10 cellular contexts compared by ENCODE assay signal in the genomic region with DNA sequence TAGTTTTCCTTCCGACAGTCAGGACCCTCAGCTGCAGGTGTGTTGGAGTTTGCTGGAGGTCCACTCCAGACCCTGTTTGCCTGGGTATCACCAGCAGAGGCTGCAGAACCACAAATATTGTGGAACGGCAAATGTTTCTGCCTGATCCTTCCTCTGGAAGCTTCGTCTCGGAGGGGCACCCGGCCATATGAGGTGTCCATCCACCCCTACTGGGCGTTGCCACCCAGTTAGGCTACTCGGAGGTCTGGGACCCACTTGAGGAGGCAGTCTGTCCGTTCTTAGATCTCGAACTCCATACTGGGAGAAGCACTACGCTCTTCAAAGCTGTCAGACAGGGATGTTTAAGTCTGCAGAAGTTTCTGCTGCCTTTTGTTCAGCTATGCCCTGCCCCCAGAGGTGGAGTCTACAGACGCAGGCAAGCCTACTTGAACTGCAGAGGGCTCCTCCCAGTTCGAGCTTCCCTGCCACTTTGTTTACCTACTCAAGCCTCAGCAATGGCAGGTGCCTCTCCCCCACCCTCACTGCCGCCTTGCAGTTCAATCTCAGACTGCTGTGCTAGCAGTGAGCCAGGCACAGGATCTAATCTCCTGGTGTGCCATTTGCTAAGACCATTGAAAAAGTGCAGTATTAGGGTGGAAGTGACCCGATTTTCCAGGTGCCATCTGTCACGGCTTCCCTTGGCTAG. TPM values are rescaled to one million over a fixed set of nuclear protein-coding genes. Genes with fewer than 3 reads are reported as not detected.
DNase-seq lines count a peak whose midpoint lies in the region; ATAC-seq and TF ChIP-seq lines count a peak whose summit lies in the region.
"Not testable (repeated sequence)": the region's sequence is repeated elsewhere in the genome, so short reads cannot be mapped to it uniquely, and the experiment has no call there.
"Had no signal": no experiment of that assay in that cellular context is flagged by ENCODE, and none has a peak within 500 bp of the region (broad histone marks: within the 10 kb centered on the region; RNA-seq: fewer than 3 reads in every experiment).

No MANE protein-coding gene starts in this region.

- peak overlapping the region; percentile 97 to 98 (median 97) for H3K27ac Mint-ChIP-seq in CD4-positive, CD25-positive, alpha-beta regulatory T cell
- not testable (repeated sequence) for H3K27ac Mint-ChIP-seq in H9
- peak overlapping the region; percentile 95 for H3K27ac Mint-ChIP-seq in activated naive CD8-positive, alpha-beta T cell
- peak overlapping the region; percentile 87 for H3K27ac Mint-ChIP-seq in stimulated activated effector memory CD8-positive, alpha-beta T cell treated with anti-CD3 and anti-CD28 coated beads, Interleukin-12 subunit alpha, Interleukin-12 subunit beta, amount 100 ng/mL, for 72 hours

- not testable (repeated sequence) for H2BK20ac ChIP-seq in H9 (ENCODE audit: low read depth, low read length, poor library complexity, severe bottlenecking)

- H3K79me1 ChIP-seq in H9 (ENCODE audit: insufficient read depth, low read depth, low read length, poor library complexity, severe bottlenecking) = not testable (repeated sequence)

- not testable (repeated sequence) for H2BK15ac ChIP-seq in H9 (ENCODE audit: low read depth, low read length)

- H3K23ac ChIP-seq in H9 (ENCODE audit: insufficient read length, low read depth, low read length) = not testable (repeated sequence)

- H3K4me1 Mint-ChIP-seq in CD4-positive, CD25-positive, alpha-beta regulatory T cell = peaks cover 27 to 65% (median 43%) of the 10 kb centered on the region in 4 donors
- H3K4me1 Mint-ChIP-seq in H9 = not testable (repeated sequence)
- H3K4me1 Mint-ChIP-seq in activated naive CD8-positive, alpha-beta T cell (ENCODE audit: low read depth) = peaks cover 69% of the 10 kb centered on the region
- peaks cover 63% of the 10 kb centered on the region for H3K4me1 Mint-ChIP-seq in stimulated activated effector memory CD8-positive, alpha-beta T cell treated with anti-CD3 and anti-CD28 coated beads, Interleukin-12 subunit alpha, Interleukin-12 subunit beta, amount 100 ng/mL, for 72 hours

- not testable (repeated sequence) for H2BK5ac ChIP-seq in H9 (ENCODE audit: insufficient read length, low read length)

- peaks cover 28% of the 10 kb centered on the region for H3K4me1 ChIP-seq in CD4-positive, CD25-positive, alpha-beta regulatory T cell (ENCODE audit: control insufficient read depth, insufficient read depth, low read length, poor library complexity, severe bottlenecking)
- not testable (repeated sequence) for H3K4me1 ChIP-seq in H9 (ENCODE audit: insufficient read depth, low read length); lower lobe of right lung

- not testable (repeated sequence) for ATAC-seq in CD4-positive, CD25-positive, alpha-beta regulatory T cell (ENCODE audit: low read depth in 2 of 2); lower lobe of right lung; stimulated activated effector memory CD8-positive, alpha-beta T cell treated with anti-CD3 and anti-CD28 coated beads, Interleukin-12 subunit alpha, Interleukin-12 subunit beta, amount 100 ng/mL, for 72 hours

- not testable (repeated sequence) for H3T11ph ChIP-seq in H9 (ENCODE audit: low read length)

- H2AFZ ChIP-seq in H9 (ENCODE audit: low read length) = not testable (repeated sequence)

- not testable (repeated sequence) for H3K14ac ChIP-seq in H9 (ENCODE audit: insufficient read depth, low read length)

- not testable (repeated sequence) for H4K5ac ChIP-seq in H9 (ENCODE audit: insufficient read length, low read depth, low read length)

- WGBS in H9 (ENCODE audit: extremely low coverage, insufficient read length, low lambda C conversion rate) = no CpG with 5 or more reads among the region's 15 CpGs

- peak overlapping the region; percentile 89 for H3K27ac ChIP-seq in CD4-positive, CD25-positive, alpha-beta regulatory T cell (ENCODE audit: insufficient read depth, low read length, poor library complexity, severe bottlenecking)
- not testable (repeated sequence) for H3K27ac ChIP-seq in H9 (ENCODE audit: insufficient read length, low read depth, low read length); WERI-Rb-1; lower lobe of right lung

- not testable (repeated sequence) for H4K20me1 ChIP-seq in H9 (ENCODE audit: control insufficient read depth, insufficient read depth, insufficient read length)

- TF ChIP-seq CTCF in H9 (conservative IDR thresholded peaks at IDR 0.05); WERI-Rb-1 (IDR thresholded peaks at IDR 0.05; ENCODE audit: low read depth, low read length); lower lobe of right lung (IDR thresholded peaks at IDR 0.05): not testable (repeated sequence)

- H3K56ac ChIP-seq in H9 (ENCODE audit: insufficient read length, low read depth, low read length) = not testable (repeated sequence)

- not testable (repeated sequence) for H4K91ac ChIP-seq in H9 (ENCODE audit: insufficient read length, low read depth, low read length)

- H3K36me3 Mint-ChIP-seq in CD4-positive, CD25-positive, alpha-beta regulatory T cell = peaks cover 31% of the 10 kb centered on the region
- H3K36me3 Mint-ChIP-seq in H9 (ENCODE audit: insufficient read depth in 1 of 3, low read depth in 3 of 3) = not testable (repeated sequence)
- H3K36me3 Mint-ChIP-seq in activated naive CD8-positive, alpha-beta T cell = peaks cover 43% of the 10 kb centered on the region
- H3K36me3 Mint-ChIP-seq in stimulated activated effector memory CD8-positive, alpha-beta T cell treated with anti-CD3 and anti-CD28 coated beads, Interleukin-12 subunit alpha, Interleukin-12 subunit beta, amount 100 ng/mL, for 72 hours = peaks cover 67% of the 10 kb centered on the region

- not testable (repeated sequence) for H3K79me2 ChIP-seq in H9 (ENCODE audit: insufficient read depth, low read length)

- H3K18ac ChIP-seq in H9 (ENCODE audit: insufficient read length, low read depth, low read length) = not testable (repeated sequence)

- H3K4me3 Mint-ChIP-seq in CD4-positive, CD25-positive, alpha-beta regulatory T cell = peak overlapping the region in 3 of 4 donors; percentile 67 to 75 (median 71)
- not testable (repeated sequence) for H3K4me3 Mint-ChIP-seq in H9; stimulated activated effector memory CD8-positive, alpha-beta T cell treated with anti-CD3 and anti-CD28 coated beads, Interleukin-12 subunit alpha, Interleukin-12 subunit beta, amount 100 ng/mL, for 72 hours
- H3K4me3 Mint-ChIP-seq in activated naive CD8-positive, alpha-beta T cell = peak overlapping the region; percentile 53

- peak in 1 of 3 donors; percentile 66 for DNase-seq in CD4-positive, CD25-positive, alpha-beta regulatory T cell
- DNase-seq in H9 (peak; percentile 40), NCI-H82 (lab: John Stamatoyannopoulos, UW) (peak; percentile 38), WERI-Rb-1 (peak; percentile 70), lower lobe of right lung (peak; percentile 21)
- DNase-seq in activated T-cell treated with anti-CD3 and anti-CD28 coated beads, Interleukin-2, amount 50 U/mL, for 1 hour = peak; percentile 29
- DNase-seq in stimulated activated effector memory CD8-positive, alpha-beta T cell treated with anti-CD3 and anti-CD28 coated beads, Interleukin-12 subunit alpha, Interleukin-12 subunit beta, amount 100 ng/mL, for 72 hours (ENCODE audit: low spot score in 2 of 2) = not testable (repeated sequence)

- H2AK5ac ChIP-seq in H9 (ENCODE audit: insufficient read length, low read length) = not testable (repeated sequence)

- H3K27me3 Mint-ChIP-seq in CD4-positive, CD25-positive, alpha-beta regulatory T cell; H9 (ENCODE audit: low read depth); activated naive CD8-positive, alpha-beta T cell: not testable (repeated sequence)

- H3K36me3 ChIP-seq in CD4-positive, CD25-positive, alpha-beta regulatory T cell (ENCODE audit: control insufficient read depth, insufficient read depth, low read length); WERI-Rb-1; lower lobe of right lung: not testable (repeated sequence)

- not testable (repeated sequence) for H3K9ac ChIP-seq in H9 (ENCODE audit: extremely low read depth, insufficient read length, low read length)

- H3K4me3 ChIP-seq in CD4-positive, CD25-positive, alpha-beta regulatory T cell (ENCODE audit: low read depth, low read length); WERI-Rb-1 (ENCODE audit: low read depth, low read length); lower lobe of right lung: not testable (repeated sequence)

- H2BK12ac ChIP-seq in H9 (ENCODE audit: insufficient read length, low read depth, low read length) = not testable (repeated sequence)

- H3K9me3 Mint-ChIP-seq in CD4-positive, CD25-positive, alpha-beta regulatory T cell = peaks cover 0 to 55% (median 29%) of the 10 kb centered on the region in 7 donors
- peaks cover 0 to 11% of the 10 kb centered on the region in 2 experiments; a peak in 4 of 5 replicates for H3K9me3 Mint-ChIP-seq in H9
- peaks cover 25% of the 10 kb centered on the region for H3K9me3 Mint-ChIP-seq in activated naive CD8-positive, alpha-beta T cell (ENCODE audit: low read depth)
- H3K9me3 Mint-ChIP-seq in stimulated activated effector memory CD8-positive, alpha-beta T cell treated with anti-CD3 and anti-CD28 coated beads, Interleukin-12 subunit alpha, Interleukin-12 subunit beta, amount 100 ng/mL, for 72 hours = not testable (repeated sequence)

- intact Hi-C loops in lower lobe of right lung (cut with DNase I) = not testable (repeated sequence)

- not testable (repeated sequence) for H4K8ac ChIP-seq in H9 (replicated peaks; ENCODE audit: insufficient read length, low read depth, low read length)

- not testable (repeated sequence) for H3K9me3 ChIP-seq in CD4-positive, CD25-positive, alpha-beta regulatory T cell (ENCODE audit: control insufficient read depth in 2 of 2, low read length in 2 of 2); H9 (ENCODE audit: control insufficient read depth, low read depth, low read length); WERI-Rb-1 (ENCODE audit: severe bottlenecking); lower lobe of right lung

- not testable (repeated sequence) for H3K4me2 ChIP-seq in H9 (ENCODE audit: insufficient read depth, insufficient read length, low read length)

- H2BK120ac ChIP-seq in H9 (ENCODE audit: low read depth, low read length, poor library complexity, severe bottlenecking) = not testable (repeated sequence)

- not testable (repeated sequence) for H3K27me3 ChIP-seq in CD4-positive, CD25-positive, alpha-beta regulatory T cell (ENCODE audit: control insufficient read depth, insufficient read depth, low read length); H9 (ENCODE audit: insufficient read depth, low read length); WERI-Rb-1 (ENCODE audit: insufficient read depth, low read depth, severe bottlenecking); lower lobe of right lung (ENCODE audit: low read depth)

- not testable (repeated sequence) for H3K4ac ChIP-seq in H9 (ENCODE audit: low read depth, low read length)

- not testable (repeated sequence) for H3K23me2 ChIP-seq in H9 (ENCODE audit: insufficient read length, low read depth, low read length, poor library complexity, severe bottlenecking)

RNA-seq across cellular contexts. Expression of a gene that starts 40.9 kb away (rescaled TPM):
- total RNA-seq in CD4-positive, CD25-positive, alpha-beta regulatory T cell = 454 TPM
- 100 to 1,000 TPM; 123 to 205 (median 150) TPM for polyA plus RNA-seq in CD4-positive, CD25-positive, alpha-beta regulatory T cell
- 0.09 and 0.28 TPM in 2 replicates for total RNA-seq in H9 (2021)
- total RNA-seq in lower lobe of right lung = 40.5 TPM
- total RNA-seq: A172, HepG2 had no signal
- polyA plus RNA-seq: HepG2 had no signal

Comparison
In these comparisons a context has a peak if more than half of its experiments do, and no peak if none do; other contexts are left out.
1. RNA of a gene that starts 40.9 kb away (total RNA-seq): 454 TPM in CD4-positive, CD25-positive, alpha-beta regulatory T cell (single experiment) and 40.5 TPM in lower lobe of right lung (single experiment); 0.09 to 0.28 TPM in H9; every median in the first group is over 10 times any median in the second.